In genomic region chr9:3809724-3810123, GRCh38 we compare ENCODE assay signal across 11 cellular contexts.
DNase-seq lines count a peak whose midpoint lies in the region; ATAC-seq and TF ChIP-seq lines count a peak whose summit lies in the region.
"Had no signal": no experiment of that assay in that cellular context is flagged by ENCODE, and none has a peak within 500 bp of the region (broad histone marks: within the 10 kb centered on the region; RNA-seq: fewer than 3 reads in every experiment).

No MANE protein-coding gene starts in this region.

- DNase-seq in H4 (ENCODE audit: low spot score): peak; percentile 5
- peak; percentile 18 for DNase-seq in Jurkat, Clone E6-1 (ENCODE audit: low read depth, low spot score)
- DNase-seq in NCI-H146 treated with DMSO at 0.1 percent for 48 hours (lab: John Stamatoyannopoulos, UW; ENCODE audit: unreplicated experiment): no peak
- no peak for DNase-seq in upper lobe of left lung
- DNase-seq in stimulated activated naive CD4-positive, alpha-beta T cell (lab: John Stamatoyannopoulos, UW): no peak
- no peak for DNase-seq in NCI-H748 (lab: John Stamatoyannopoulos, UW; ENCODE audit: unreplicated experiment)
- DNase-seq: colonic mucosa, NCI-H2029 treated with DMSO at 0.1 percent for 48 hours, pancreas had no signal

- TF ChIP-seq CTCF in upper lobe of left lung (IDR thresholded peaks at IDR 0.05): no peak

- peak; percentile 83 for ATAC-seq in GM18502 (IDR thresholded peaks at IDR 0.05; ENCODE audit: poor library complexity, unreplicated experiment)
- ATAC-seq in esophagus mucosa: peak; percentile 28
- ATAC-seq in upper lobe of left lung (ENCODE audit: low FRiP score in 2 of 2): no peak

- H3K9me3 ChIP-seq in upper lobe of left lung: no peaks in the 10 kb centered on the region
- H3K9me3 ChIP-seq: colonic mucosa, pancreas had no signal

- H3K27ac ChIP-seq in upper lobe of left lung: no peak overlapping the region
- H3K27ac ChIP-seq: colonic mucosa, pancreas had no signal

- H3K4me1 ChIP-seq in upper lobe of left lung: no peaks in the 10 kb centered on the region
- H3K4me1 ChIP-seq: colonic mucosa, pancreas had no signal

- no peak for TF ChIP-seq EP300 in upper lobe of left lung (IDR thresholded peaks at IDR 0.05)

- H3K36me3 ChIP-seq in upper lobe of left lung: no peaks in the 10 kb centered on the region
- H3K36me3 ChIP-seq: colonic mucosa, pancreas had no signal

- no peak overlapping the region for H3K4me3 ChIP-seq in Jurkat, Clone E6-1 (ENCODE audit: low read length)
- no peak overlapping the region for H3K4me3 ChIP-seq in upper lobe of left lung
- H3K4me3 ChIP-seq: colonic mucosa, pancreas had no signal

- H3K27me3 ChIP-seq in upper lobe of left lung: no peaks in the 10 kb centered on the region
- H3K27me3 ChIP-seq: colonic mucosa, pancreas had no signal

- no peak for TF ChIP-seq POLR2A in upper lobe of left lung (IDR thresholded peaks at IDR 0.05)

Comparison
In these comparisons a context has a peak if more than half of its experiments do, and no peak if none do; other contexts are left out.
1. ATAC-seq: peak in GM18502 (single experiment) and esophagus mucosa (single experiment); none in upper lobe of left lung (0 of 2).
2. DNase-seq: peak in H4 (single experiment) and Jurkat, Clone E6-1 (single experiment); none in NCI-H146 treated with DMSO at 0.1 percent for 48 hours (single experiment), upper lobe of left lung (0 of 2), stimulated activated naive CD4-positive, alpha-beta T cell (0 of 6) and NCI-H748 (single experiment).